ENCODE assay signal across 10 cellular contexts in genomic region chr15:67745059-67745993, GRCh38.
DNase-seq lines count a peak whose midpoint lies in the region; ATAC-seq lines count a peak whose summit lies in the region.
"Had no signal": no experiment of that assay in that cellular context is flagged by ENCODE, and none has a peak within 500 bp of the region (broad histone marks: within the 10 kb centered on the region; RNA-seq: fewer than 3 reads in every experiment).

No MANE protein-coding gene starts in this region.

- peaks cover 43% of the 10 kb centered on the region for H3K4me1 ChIP-seq in CD8-positive, alpha-beta memory T cell (ENCODE audit: insufficient read depth, low read length)
- peaks cover 29% of the 10 kb centered on the region for H3K4me1 ChIP-seq in HUES6 (ENCODE audit: control insufficient read depth, insufficient read depth, low read length)

- intact Hi-C loops in cardiac septum (cut with DNase I): no loop called here

- H3K9me3 Mint-ChIP-seq in CD8-positive, alpha-beta memory T cell: no peaks in the 10 kb centered on the region
- no peaks in the 10 kb centered on the region for H3K9me3 Mint-ChIP-seq in naive thymus-derived CD8-positive, alpha-beta T cell
- H3K9me3 Mint-ChIP-seq: activated T-helper 2 cell treated with anti-CD3 and anti-CD28 coated beads, Interferon-gamma antibody, Interleukin-2, Interleukin-4, amounts not matched to agents 10 μg/mL and 5 μg/mL and 100 μg/mL, durations not matched to agents 14 hours and 24 hours and 36 hours had no signal

- no peak overlapping the region for H3K27ac ChIP-seq in CD8-positive, alpha-beta memory T cell (ENCODE audit: low read depth, low read length)
- H3K27ac ChIP-seq in HUES6 (ENCODE audit: low read depth, low read length): 0 out of 2 replicates have a peak overlapping the region, but pooled peaks have one; percentile 62

- CTCF ChIA-PET in CD8-positive, alpha-beta memory T cell (lab: Charles Lee): no interaction called here

- no peaks in the 10 kb centered on the region for H3K9me3 ChIP-seq in CD8-positive, alpha-beta memory T cell (ENCODE audit: low read length)
- no peaks in the 10 kb centered on the region for H3K9me3 ChIP-seq in HUES6 (ENCODE audit: control insufficient read depth, insufficient read depth, low read depth, low read length)

- no peak overlapping the region for H3K4me3 ChIP-seq in CD8-positive, alpha-beta memory T cell (ENCODE audit: low read length)
- no peak overlapping the region for H3K4me3 ChIP-seq in HUES6 (ENCODE audit: low read depth, low read length)

- no peak overlapping the region for H3K9ac ChIP-seq in HUES6 (ENCODE audit: low read length)

- peaks cover 29 to 53% (median 50%) of the 10 kb centered on the region in 3 donors for H3K4me1 Mint-ChIP-seq in CD8-positive, alpha-beta memory T cell
- H3K4me1 Mint-ChIP-seq in naive thymus-derived CD8-positive, alpha-beta T cell: peaks cover 31 to 70% (median 61%) of the 10 kb centered on the region in 4 donors

- H3K27me3 ChIP-seq in CD8-positive, alpha-beta memory T cell (ENCODE audit: insufficient read depth, low read length, poor library complexity, severe bottlenecking): no peaks in the 10 kb centered on the region
- H3K27me3 ChIP-seq in HUES6 (ENCODE audit: control insufficient read depth, insufficient read depth, low read length): no peaks in the 10 kb centered on the region

- H3K36me3 Mint-ChIP-seq in CD8-positive, alpha-beta memory T cell: peaks cover 4 to 8% (median 8%) of the 10 kb centered on the region in 3 donors
- H3K36me3 Mint-ChIP-seq in naive thymus-derived CD8-positive, alpha-beta T cell: peaks cover 0 to 4% (median 0%) of the 10 kb centered on the region in 3 donors

- no peak for ATAC-seq in naive thymus-derived CD8-positive, alpha-beta T cell

- H3K27ac Mint-ChIP-seq in CD8-positive, alpha-beta memory T cell: peak overlapping the region in 6 of 8 donors; percentile 5 to 70 (median 37)
- H3K27ac Mint-ChIP-seq in naive thymus-derived CD8-positive, alpha-beta T cell: peak overlapping the region; percentile 20 to 87 (median 78)

- POLR2A ChIA-PET in CD8-positive, alpha-beta memory T cell (lab: Charles Lee): no interaction called here
- POLR2A ChIA-PET in naive thymus-derived CD8-positive, alpha-beta T cell (lab: Charles Lee): interaction anchor here (0.6 to 1.7 kb wide), 3 partner anchors 10 to 16 kb away, joined by 3 to 7 read pairs (median 3); no protein-coding TSS in a partner anchor

- H3K36me3 ChIP-seq in CD8-positive, alpha-beta memory T cell (ENCODE audit: insufficient read depth, low read length): no peaks in the 10 kb centered on the region
- H3K36me3 ChIP-seq in HUES6 (ENCODE audit: control insufficient read depth, insufficient read depth, low read length): no peaks in the 10 kb centered on the region

- no peak for DNase-seq in CD8-positive, alpha-beta memory T cell
- DNase-seq in amniotic stem cell (lab: John Stamatoyannopoulos, UW): peak; percentile 6
- DNase-seq in naive thymus-derived CD8-positive, alpha-beta T cell: no peak
- DNase-seq in NCI-H2196 treated with DMSO at 0.1 percent for 48 hours (lab: John Stamatoyannopoulos, UW; ENCODE audit: unreplicated experiment): no peak
- DNase-seq in NCI-H2107 treated with DMSO at 0.1 percent for 48 hours (lab: John Stamatoyannopoulos, UW; ENCODE audit: unreplicated experiment): no peak
- DNase-seq in cardiac septum (ENCODE audit: low spot score): no peak
- DNase-seq: NCI-H1105 treated with DMSO at 0.1 percent for 48 hours, small intestine had no signal

- peak overlapping the region in 5 of 7 donors; percentile 1 to 51 (median 4) for H3K4me3 Mint-ChIP-seq in CD8-positive, alpha-beta memory T cell
- peak overlapping the region; percentile 2 to 77 (median 62) for H3K4me3 Mint-ChIP-seq in naive thymus-derived CD8-positive, alpha-beta T cell

- H3K27me3 Mint-ChIP-seq in CD8-positive, alpha-beta memory T cell: no peaks in the 10 kb centered on the region
- H3K27me3 Mint-ChIP-seq in naive thymus-derived CD8-positive, alpha-beta T cell: no peaks in the 10 kb centered on the region
